ENCODE assay signal across 1 cellular context in genomic region chr3:41207355-41207754, GRCh38.
TF ChIP-seq lines count a peak whose summit lies in the region.

No MANE protein-coding gene starts in this region.

TF ChIP-seq in K562, 482 proteins besides CTCF, POLR2A, EP300 and RAD21 (continued from another document):
- TF ChIP-seq, protein P1, sequence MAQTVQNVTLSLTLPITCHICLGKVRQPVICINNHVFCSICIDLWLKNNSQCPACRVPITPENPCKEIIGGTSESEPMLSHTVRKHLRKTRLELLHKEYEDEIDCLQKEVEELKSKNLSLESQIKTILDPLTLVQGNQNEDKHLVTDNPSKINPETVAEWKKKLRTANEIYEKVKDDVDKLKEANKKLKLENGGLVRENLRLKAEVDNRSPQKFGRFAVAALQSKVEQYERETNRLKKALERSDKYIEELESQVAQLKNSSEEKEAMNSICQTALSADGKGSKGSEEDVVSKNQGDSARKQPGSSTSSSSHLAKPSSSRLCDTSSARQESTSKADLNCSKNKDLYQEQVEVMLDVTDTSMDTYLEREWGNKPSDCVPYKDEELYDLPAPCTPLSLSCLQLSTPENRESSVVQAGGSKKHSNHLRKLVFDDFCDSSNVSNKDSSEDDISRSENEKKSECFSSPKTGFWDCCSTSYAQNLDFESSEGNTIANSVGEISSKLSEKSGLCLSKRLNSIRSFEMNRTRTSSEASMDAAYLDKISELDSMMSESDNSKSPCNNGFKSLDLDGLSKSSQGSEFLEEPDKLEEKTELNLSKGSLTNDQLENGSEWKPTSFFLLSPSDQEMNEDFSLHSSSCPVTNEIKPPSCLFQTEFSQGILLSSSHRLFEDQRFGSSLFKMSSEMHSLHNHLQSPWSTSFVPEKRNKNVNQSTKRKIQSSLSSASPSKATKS (CRISPR knock-in tag; IDR thresholded peaks at IDR 0.05): no peak
- TF ChIP-seq, protein P2, sequence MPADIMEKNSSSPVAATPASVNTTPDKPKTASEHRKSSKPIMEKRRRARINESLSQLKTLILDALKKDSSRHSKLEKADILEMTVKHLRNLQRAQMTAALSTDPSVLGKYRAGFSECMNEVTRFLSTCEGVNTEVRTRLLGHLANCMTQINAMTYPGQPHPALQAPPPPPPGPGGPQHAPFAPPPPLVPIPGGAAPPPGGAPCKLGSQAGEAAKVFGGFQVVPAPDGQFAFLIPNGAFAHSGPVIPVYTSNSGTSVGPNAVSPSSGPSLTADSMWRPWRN (IDR thresholded peaks at IDR 0.05; ENCODE audit: low read depth): no peak
- TF ChIP-seq SPI1 (IDR thresholded peaks at IDR 0.05; ENCODE audit: borderline replicate concordance, low read depth, low read length): peak; percentile 40; the same call in 1 of the 2 replicates
- TF ChIP-seq KLF16 (IDR thresholded peaks at IDR 0.05): no peak
